In the genomic region with DNA sequence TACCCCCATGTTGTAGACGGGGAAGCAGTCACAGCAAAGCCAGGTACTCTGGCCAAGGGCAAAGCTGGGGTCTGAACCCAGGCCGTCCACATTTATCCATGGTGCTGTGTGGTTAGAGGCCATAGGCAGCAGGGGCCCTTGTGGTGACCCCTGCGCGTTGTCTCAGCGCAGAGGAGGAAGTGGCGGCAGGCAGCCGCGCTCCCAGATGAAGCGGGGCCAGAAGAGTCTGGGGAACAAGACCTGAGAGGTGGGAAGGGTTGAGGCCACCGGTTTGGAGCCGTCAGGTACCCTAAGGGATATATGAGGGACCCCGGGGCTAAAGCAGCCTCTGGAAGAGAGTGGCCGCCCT, we compare ENCODE assay signal across 8 cellular contexts. TPM values are rescaled to one million over a fixed set of nuclear protein-coding genes. Genes with fewer than 3 reads are reported as not detected.
DNase-seq lines count a peak whose midpoint lies in the region; TF ChIP-seq lines count a peak whose summit lies in the region.

No MANE protein-coding gene starts in this region.

- H3K36me3 Mint-ChIP-seq in activated naive CD4-positive, alpha-beta T cell treated with anti-CD3 and anti-CD28 coated beads, Interleukin-2, amount 10 ng/mL, durations not matched to agents 7 days and 5 days: no peaks in the 10 kb centered on the region

- DNase-seq in DMS53 (lab: John Stamatoyannopoulos, UW) (peak; percentile 71), DMS53 treated with DMSO at 0.1 percent for 48 hours (lab: John Stamatoyannopoulos, UW; ENCODE audit: unreplicated experiment) (no peak), MV-4-11 (lab: John Stamatoyannopoulos, UW) (peak; percentile 70), right atrium auricular region (ENCODE audit: low spot score) (no peak), skeletal muscle cell (ENCODE audit: low read depth) (no peak), midbrain (lab: John Stamatoyannopoulos, UW) (no peak)
- peak; percentile 49 for DNase-seq in activated naive CD4-positive, alpha-beta T cell treated with anti-CD3 and anti-CD28 coated beads, Interleukin-2, amount 10 ng/mL, durations not matched to agents 7 days and 5 days

- POLR2A ChIA-PET in HEK293 (lab: Yijun Ruan, JAX): no interaction called here

- peaks cover 16% of the 10 kb centered on the region for H3K4me1 Mint-ChIP-seq in activated naive CD4-positive, alpha-beta T cell treated with anti-CD3 and anti-CD28 coated beads, Interleukin-2, amount 10 ng/mL, durations not matched to agents 7 days and 5 days

- no peaks in the 10 kb centered on the region for H3K27me3 ChIP-seq in right atrium auricular region

- no peaks in the 10 kb centered on the region for H3K9me3 ChIP-seq in HEK293 (ENCODE audit: control insufficient read depth, insufficient read depth, low read depth, low read length)
- H3K9me3 ChIP-seq in right atrium auricular region: no peaks in the 10 kb centered on the region

- no peaks in the 10 kb centered on the region for H3K4me1 ChIP-seq in HEK293 (ENCODE audit: control insufficient read depth, insufficient read depth, low read length)
- peaks cover 0 to 16% of the 10 kb centered on the region in 2 donors for H3K4me1 ChIP-seq in right atrium auricular region

- H3K4me3 Mint-ChIP-seq in activated naive CD4-positive, alpha-beta T cell treated with anti-CD3 and anti-CD28 coated beads, Interleukin-2, amount 10 ng/mL, durations not matched to agents 7 days and 5 days: peak overlapping the region; percentile 80

- H3K27ac Mint-ChIP-seq in activated naive CD4-positive, alpha-beta T cell treated with anti-CD3 and anti-CD28 coated beads, Interleukin-2, amount 10 ng/mL, durations not matched to agents 7 days and 5 days: no peak overlapping the region

- H3K9me3 Mint-ChIP-seq in activated naive CD4-positive, alpha-beta T cell treated with anti-CD3 and anti-CD28 coated beads, Interleukin-2, amount 10 ng/mL, durations not matched to agents 7 days and 5 days: no peaks in the 10 kb centered on the region

- CTCF ChIA-PET in HEK293 (lab: Yijun Ruan, JAX): interaction anchor here (1.5 kb wide), 1 partner anchor 10 kb away, joined by 6 read pairs; no protein-coding TSS in a partner anchor
- CTCF ChIA-PET in activated naive CD4-positive, alpha-beta T cell treated with anti-CD3 and anti-CD28 coated beads, Interleukin-2, amount 10 ng/mL, durations not matched to agents 7 days and 5 days (lab: Charles Lee): no interaction called here

- no peak overlapping the region; the same call in 1 of the 2 replicates for H3K27ac ChIP-seq in HEK293 (ENCODE audit: extremely low read depth, low read depth, low read length)
- H3K27ac ChIP-seq in right atrium auricular region: peak overlapping the region in 1 of 2 donors; percentile 81

- H3K4me3 ChIP-seq in HEK293 (ENCODE audit: low read depth, low read length): peak overlapping the region; percentile 73
- peak overlapping the region; percentile 64 to 94 for H3K4me3 ChIP-seq in right atrium auricular region
- peak overlapping the region; percentile 67 for H3K4me3 ChIP-seq in skeletal muscle cell (ENCODE audit: low read depth, low read length)

- TF ChIP-seq CTCF in HEK293 (tag by site-specific recombination; IDR thresholded peaks at IDR 0.05) (no peak), right atrium auricular region (IDR thresholded peaks at IDR 0.05) (no peak)

- H3K27me3 Mint-ChIP-seq in activated naive CD4-positive, alpha-beta T cell treated with anti-CD3 and anti-CD28 coated beads, Interleukin-2, amount 10 ng/mL, durations not matched to agents 7 days and 5 days: peaks cover 24% of the 10 kb centered on the region

- H3K36me3 ChIP-seq in HEK293 (ENCODE audit: control insufficient read depth in 2 of 2, insufficient read depth in 1 of 2, low read length in 2 of 2) (no peaks in the 10 kb centered on the region), right atrium auricular region (no peaks in the 10 kb centered on the region)

TF ChIP-seq in HEK293, 187 proteins besides CTCF, POLR2A, EP300 and RAD21 (continues in another document):
- TF ChIP-seq, protein P1, sequence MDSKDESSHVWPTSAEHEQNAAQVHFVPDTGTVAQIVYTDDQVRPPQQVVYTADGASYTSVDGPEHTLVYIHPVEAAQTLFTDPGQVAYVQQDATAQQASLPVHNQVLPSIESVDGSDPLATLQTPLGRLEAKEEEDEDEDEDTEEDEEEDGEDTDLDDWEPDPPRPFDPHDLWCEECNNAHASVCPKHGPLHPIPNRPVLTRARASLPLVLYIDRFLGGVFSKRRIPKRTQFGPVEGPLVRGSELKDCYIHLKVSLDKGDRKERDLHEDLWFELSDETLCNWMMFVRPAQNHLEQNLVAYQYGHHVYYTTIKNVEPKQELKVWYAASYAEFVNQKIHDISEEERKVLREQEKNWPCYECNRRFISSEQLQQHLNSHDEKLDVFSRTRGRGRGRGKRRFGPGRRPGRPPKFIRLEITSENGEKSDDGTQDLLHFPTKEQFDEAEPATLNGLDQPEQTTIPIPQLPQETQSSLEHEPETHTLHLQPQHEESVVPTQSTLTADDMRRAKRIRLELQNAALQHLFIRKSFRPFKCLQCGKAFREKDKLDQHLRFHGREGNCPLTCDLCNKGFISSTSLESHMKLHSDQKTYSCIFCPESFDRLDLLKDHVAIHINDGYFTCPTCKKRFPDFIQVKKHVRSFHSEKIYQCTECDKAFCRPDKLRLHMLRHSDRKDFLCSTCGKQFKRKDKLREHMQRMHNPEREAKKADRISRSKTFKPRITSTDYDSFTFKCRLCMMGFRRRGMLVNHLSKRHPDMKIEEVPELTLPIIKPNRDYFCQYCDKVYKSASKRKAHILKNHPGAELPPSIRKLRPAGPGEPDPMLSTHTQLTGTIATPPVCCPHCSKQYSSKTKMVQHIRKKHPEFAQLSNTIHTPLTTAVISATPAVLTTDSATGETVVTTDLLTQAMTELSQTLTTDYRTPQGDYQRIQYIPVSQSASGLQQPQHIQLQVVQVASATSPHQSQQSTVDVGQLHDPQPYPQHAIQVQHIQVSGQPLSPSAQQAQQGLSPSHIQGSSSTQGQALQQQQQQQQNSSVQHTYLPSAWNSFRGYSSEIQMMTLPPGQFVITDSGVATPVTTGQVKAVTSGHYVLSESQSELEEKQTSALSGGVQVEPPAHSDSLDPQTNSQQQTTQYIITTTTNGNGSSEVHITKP (tag by site-specific recombination; IDR thresholded peaks at IDR 0.05): no peak
- TF ChIP-seq IKZF3 (tag by site-specific recombination; IDR thresholded peaks at IDR 0.05) (no peak), ZNF621 (tag by site-specific recombination; IDR thresholded peaks at IDR 0.05) (no peak), ZNF530 (tag by site-specific recombination; IDR thresholded peaks at IDR 0.05; ENCODE audit: low read depth) (no peak), ZEB2 (tag by site-specific recombination; IDR thresholded peaks at IDR 0.05) (no peak), ZNF423 (tag by site-specific recombination; IDR thresholded peaks at IDR 0.05) (no peak), HOXC10 (CRISPR knock-in tag; IDR thresholded peaks at IDR 0.05) (no peak), ZNF184 (tag by site-specific recombination; IDR thresholded peaks at IDR 0.05) (no peak), ZNF324 (tag by site-specific recombination; IDR thresholded peaks at IDR 0.05) (no peak), ZNF221 (tag by site-specific recombination; IDR thresholded peaks at IDR 0.05; ENCODE audit: borderline replicate concordance) (no peak)
- TF ChIP-seq, protein P2, sequence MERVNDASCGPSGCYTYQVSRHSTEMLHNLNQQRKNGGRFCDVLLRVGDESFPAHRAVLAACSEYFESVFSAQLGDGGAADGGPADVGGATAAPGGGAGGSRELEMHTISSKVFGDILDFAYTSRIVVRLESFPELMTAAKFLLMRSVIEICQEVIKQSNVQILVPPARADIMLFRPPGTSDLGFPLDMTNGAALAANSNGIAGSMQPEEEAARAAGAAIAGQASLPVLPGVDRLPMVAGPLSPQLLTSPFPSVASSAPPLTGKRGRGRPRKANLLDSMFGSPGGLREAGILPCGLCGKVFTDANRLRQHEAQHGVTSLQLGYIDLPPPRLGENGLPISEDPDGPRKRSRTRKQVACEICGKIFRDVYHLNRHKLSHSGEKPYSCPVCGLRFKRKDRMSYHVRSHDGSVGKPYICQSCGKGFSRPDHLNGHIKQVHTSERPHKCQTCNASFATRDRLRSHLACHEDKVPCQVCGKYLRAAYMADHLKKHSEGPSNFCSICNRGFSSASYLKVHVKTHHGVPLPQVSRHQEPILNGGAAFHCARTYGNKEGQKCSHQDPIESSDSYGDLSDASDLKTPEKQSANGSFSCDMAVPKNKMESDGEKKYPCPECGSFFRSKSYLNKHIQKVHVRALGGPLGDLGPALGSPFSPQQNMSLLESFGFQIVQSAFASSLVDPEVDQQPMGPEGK (tag by site-specific recombination; IDR thresholded peaks at IDR 0.05): no peak

RNA-seq across cellular contexts. Expression of a gene that starts 0.8 kb away (rescaled TPM):
- under 1 TPM; 0.30 to 0.94 TPM for total RNA-seq in right atrium auricular region

RNA-seq across cellular contexts. Expression of a gene that starts 32.1 kb away (rescaled TPM):
- 10 to 100 TPM; 27.5 to 33.9 TPM for total RNA-seq in right atrium auricular region

Comparison
In these comparisons a context has a peak if more than half of its experiments do, and no peak if none do; other contexts are left out.
1. DNase-seq: peak in DMS53 (single experiment), MV-4-11 (single experiment) and activated naive CD4-positive, alpha-beta T cell treated with anti-CD3 and anti-CD28 coated beads, Interleukin-2, amount 10 ng/mL, durations not matched to agents 7 days and 5 days (single experiment); none in DMS53 treated with DMSO at 0.1 percent for 48 hours (single experiment), right atrium auricular region (single experiment), skeletal muscle cell (single experiment) and midbrain (single experiment).
2. Peak in every context shown above with its lines, with median percentiles within 50 percentile points of each other: H3K4me3 ChIP-seq.